8 cellular contexts compared by ENCODE assay signal in the genomic region with DNA sequence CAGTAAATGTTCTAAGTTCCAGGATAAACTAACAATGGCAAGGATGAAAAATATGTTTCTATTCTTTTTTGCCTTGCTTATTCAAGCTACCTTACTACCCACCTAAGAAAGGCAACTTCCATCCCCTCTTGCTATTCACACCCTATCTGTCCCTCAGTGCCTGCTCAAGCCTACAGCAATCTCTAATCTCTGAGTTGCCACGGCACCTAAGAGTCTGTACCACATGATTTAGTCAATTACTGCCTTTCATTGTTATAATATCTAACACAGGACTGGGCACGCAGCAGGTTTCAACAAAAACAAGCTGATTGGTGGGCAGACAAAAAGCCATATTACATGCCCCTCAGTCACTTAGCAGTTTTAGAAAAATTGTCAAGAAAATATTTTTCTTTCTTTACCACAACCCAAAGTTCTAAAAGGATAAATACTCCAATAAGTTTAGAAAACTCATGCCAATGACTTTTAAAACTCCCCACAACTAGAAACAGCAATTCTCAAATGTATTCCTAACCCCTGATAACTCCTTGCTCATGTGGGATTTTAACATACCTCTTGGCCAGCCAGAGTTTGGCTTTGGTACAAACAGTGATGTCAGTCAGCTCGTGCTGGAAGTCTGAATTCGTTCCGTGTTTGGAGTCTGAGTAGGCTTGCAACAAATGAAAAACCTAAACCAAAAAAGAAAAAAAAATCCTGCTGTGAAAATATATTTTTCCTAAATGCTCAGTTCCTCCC.
A peak's percentile ranks its signal among the peaks of the same experiment; 100 is the strongest.
DNase-seq lines count a peak whose midpoint lies in the region; ATAC-seq and TF ChIP-seq lines count a peak whose summit lies in the region.

No MANE protein-coding gene starts in this region.

- TF ChIP-seq CTCF in HFFc6 (IDR thresholded peaks at IDR 0.05) = no peak
- no peak for TF ChIP-seq CTCF in cardiac fibroblast (IDR thresholded peaks at IDR 0.05; ENCODE audit: low read depth, low read length)
- TF ChIP-seq CTCF in stomach (IDR thresholded peaks at IDR 0.05) = no peak

- TF ChIP-seq POLR2A in stomach (IDR thresholded peaks at IDR 0.05) = no peak

- ATAC-seq in stimulated activated naive CD8-positive, alpha-beta T cell treated with anti-CD3 and anti-CD28 coated beads, Interleukin-15, amount 100 ng/mL, for 72 hours = no peak

- no peaks in the 10 kb centered on the region; the same call in 1 of the 2 replicates for H3K36me3 Mint-ChIP-seq in HFFc6 (ENCODE audit: low read depth)

- no peak for TF ChIP-seq EP300 in stomach (IDR thresholded peaks at IDR 0.05)

- 0 out of 2 replicates have a peak overlapping the region, but pooled peaks have one; percentile 7 for H3K27ac Mint-ChIP-seq in HFFc6
- H3K27ac Mint-ChIP-seq in stimulated activated naive CD8-positive, alpha-beta T cell treated with anti-CD3 and anti-CD28 coated beads, Interleukin-15, amount 100 ng/mL, for 72 hours = no peak overlapping the region

- intact Hi-C loops in stomach (cut with DNase I; ENCODE audit: low total_unique reads) = no loop called here

- no peak overlapping the region for H3K4me3 ChIP-seq in cardiac fibroblast (replicated peaks in 1 of 2; ENCODE audit: low read depth in 2 of 2, low read length in 2 of 2)
- no peak overlapping the region for H3K4me3 ChIP-seq in stomach

- no peaks in the 10 kb centered on the region for H3K27me3 ChIP-seq in stomach

- peaks cover 60% of the 10 kb centered on the region for H3K4me1 Mint-ChIP-seq in HFFc6 (ENCODE audit: low read depth)
- no peaks in the 10 kb centered on the region for H3K4me1 Mint-ChIP-seq in stimulated activated naive CD8-positive, alpha-beta T cell treated with anti-CD3 and anti-CD28 coated beads, Interleukin-15, amount 100 ng/mL, for 72 hours

- WGBS in stomach, 5 donors = 13 to 31% (median 27%) methylated on average over 5 of the region's 5 CpGs

- H3K27me3 Mint-ChIP-seq in HFFc6 (ENCODE audit: insufficient read depth) = no peaks in the 10 kb centered on the region
- H3K27me3 Mint-ChIP-seq in stimulated activated naive CD8-positive, alpha-beta T cell treated with anti-CD3 and anti-CD28 coated beads, Interleukin-15, amount 100 ng/mL, for 72 hours = no peaks in the 10 kb centered on the region

- H3K4me1 ChIP-seq in stomach = peaks cover 38 to 83% (median 68%) of the 10 kb centered on the region in 4 donors

- peaks cover 0 to 8% (median 4%) of the 10 kb centered on the region in 4 donors for H3K36me3 ChIP-seq in stomach

- no peaks in the 10 kb centered on the region for H3K9me3 ChIP-seq in stomach

- DNase-seq in HFFc6 = peak; percentile 79
- peak; percentile 91 to 92 for DNase-seq in cardiac fibroblast (ENCODE audit: low read depth in 2 of 2)
- peak; percentile 69 for DNase-seq in kidney tubule cell (ENCODE audit: low spot score)
- DNase-seq in stomach = peak; percentile 79
- DNase-seq in stimulated activated naive CD4-positive, alpha-beta T cell treated with Interleukin-2 at 50 U/mL for 16 hours (lab: John Stamatoyannopoulos, UW) = no peak
- no peak for DNase-seq in stimulated activated naive CD8-positive, alpha-beta T cell treated with anti-CD3 and anti-CD28 coated beads, Interleukin-15, amount 100 ng/mL, for 72 hours
- no peak for DNase-seq in iPS-NIHi7 (ENCODE audit: extremely low spot score)
- DNase-seq in activated gamma-delta T cell (lab: John Stamatoyannopoulos, UW) = no peak

- no peaks in the 10 kb centered on the region for H3K9me3 Mint-ChIP-seq in HFFc6
- H3K9me3 Mint-ChIP-seq in stimulated activated naive CD8-positive, alpha-beta T cell treated with anti-CD3 and anti-CD28 coated beads, Interleukin-15, amount 100 ng/mL, for 72 hours = no peaks in the 10 kb centered on the region

- peak overlapping the region; percentile 14 to 81 (median 73) for H3K27ac ChIP-seq in stomach

- peak overlapping the region; percentile 10 for H3K4me3 Mint-ChIP-seq in HFFc6
- H3K4me3 Mint-ChIP-seq in stimulated activated naive CD8-positive, alpha-beta T cell treated with anti-CD3 and anti-CD28 coated beads, Interleukin-15, amount 100 ng/mL, for 72 hours = no peak overlapping the region

Comparison
In these comparisons a context has a peak if more than half of its experiments do, and no peak if none do; other contexts are left out.
1. DNase-seq: peak in HFFc6 (single experiment), cardiac fibroblast (2 of 2), kidney tubule cell (single experiment) and stomach (single experiment); none in stimulated activated naive CD4-positive, alpha-beta T cell treated with Interleukin-2 at 50 U/mL for 16 hours (single experiment), stimulated activated naive CD8-positive, alpha-beta T cell treated with anti-CD3 and anti-CD28 coated beads, Interleukin-15, amount 100 ng/mL, for 72 hours (0 of 2), iPS-NIHi7 (single experiment) and activated gamma-delta T cell (single experiment).